8 cellular contexts compared by ENCODE assay signal in genomic region chrX:101287402-101287801, GRCh38. TPM values are rescaled to one million over a fixed set of nuclear protein-coding genes. Genes with fewer than 3 reads are reported as not detected.
DNase-seq lines count a peak whose midpoint lies in the region; FAIRE-seq and TF ChIP-seq lines count a peak whose summit lies in the region.

No MANE protein-coding gene starts in this region.

- CTCF ChIA-PET in A673 (lab: Charles Lee) = no interaction called here
- CTCF ChIA-PET in OCI-LY7 (lab: Charles Lee; ENCODE audit: unreplicated experiment) = no interaction called here
- CTCF ChIA-PET in activated naive CD4-positive, alpha-beta T cell treated with anti-CD3 and anti-CD28 coated beads, Interleukin-2, amount 10 ng/mL, durations not matched to agents 7 days and 5 days (lab: Charles Lee) = interaction anchor here (0.9 kb wide), 1 partner anchor 29 kb away, joined by 3 read pairs; no protein-coding TSS in a partner anchor

- H3K4me3 ChIP-seq in A673 (ENCODE audit: low read depth, low read length, poor library complexity, severe bottlenecking) = no peak overlapping the region
- no peak overlapping the region for H3K4me3 ChIP-seq in OCI-LY7 (ENCODE audit: low read depth, low read length, poor library complexity, severe bottlenecking)
- no peak overlapping the region for H3K4me3 ChIP-seq in neural progenitor cell

- H2AFZ ChIP-seq in OCI-LY7 (ENCODE audit: low read length) = no peak overlapping the region; the same call in 1 of the 2 replicates
- no peak overlapping the region for H2AFZ ChIP-seq in neural progenitor cell (replicated peaks)

- H3K27ac ChIP-seq in A673 (ENCODE audit: low read depth, low read length, poor library complexity, severe bottlenecking) (no peak overlapping the region), OCI-LY7 (ENCODE audit: low read depth, low read length, poor library complexity, severe bottlenecking) (no peak overlapping the region), neural progenitor cell (no peak overlapping the region)

- POLR2A ChIA-PET in A673 (lab: Charles Lee; ENCODE audit: low non-redundant PET) = no interaction called here
- POLR2A ChIA-PET in OCI-LY7 (lab: Charles Lee) = interaction anchor here (0.7 kb wide), 1 partner anchor 45 kb away, joined by 3 read pairs; no protein-coding TSS in a partner anchor

- H4K20me1 ChIP-seq in OCI-LY7 (ENCODE audit: insufficient read depth, low read length) (no peaks in the 10 kb centered on the region), neural progenitor cell (ENCODE audit: low read depth) (no peaks in the 10 kb centered on the region)

- BruUV-seq in A673 (replicated peaks; lab: Mats Ljungman, UMichigan) (no TSS peak), OCI-LY7 (replicated peaks; lab: Mats Ljungman, UMichigan) (no TSS peak)

- H3F3A ChIP-seq in neural progenitor cell (ENCODE audit: low read depth) = no peaks in the 10 kb centered on the region

- intact Hi-C loops in A673 (cut with micrococcal nuclease; ENCODE audit: unreplicated experiment) (loop anchor here (5.0 kb wide), 2 partner anchors 390 to 615 kb away; no protein-coding TSS in a partner anchor), OCI-LY7 (cut with micrococcal nuclease; ENCODE audit: unreplicated experiment) (loop anchor here (10.0 kb wide), 1 partner anchor 393 kb away; no protein-coding TSS in a partner anchor)

- no peaks in the 10 kb centered on the region for H3K4me1 Mint-ChIP-seq in neural progenitor cell
- no peaks in the 10 kb centered on the region for H3K4me1 Mint-ChIP-seq in activated naive CD4-positive, alpha-beta T cell treated with anti-CD3 and anti-CD28 coated beads, Interleukin-2, amount 10 ng/mL, durations not matched to agents 7 days and 5 days

- no peak overlapping the region for H3K9ac ChIP-seq in neural progenitor cell

- H3K9me3 Mint-ChIP-seq in neural progenitor cell = peaks cover 5% of the 10 kb centered on the region
- no peaks in the 10 kb centered on the region for H3K9me3 Mint-ChIP-seq in activated naive CD4-positive, alpha-beta T cell treated with anti-CD3 and anti-CD28 coated beads, Interleukin-2, amount 10 ng/mL, durations not matched to agents 7 days and 5 days

- H3K4me2 ChIP-seq in OCI-LY7 (ENCODE audit: low read length) = no peak overlapping the region
- H3K4me2 ChIP-seq in neural progenitor cell = no peak overlapping the region

- H3K27me3 Mint-ChIP-seq in neural progenitor cell (ENCODE audit: insufficient read depth, low read depth) = no peaks in the 10 kb centered on the region
- peaks cover 9% of the 10 kb centered on the region for H3K27me3 Mint-ChIP-seq in activated naive CD4-positive, alpha-beta T cell treated with anti-CD3 and anti-CD28 coated beads, Interleukin-2, amount 10 ng/mL, durations not matched to agents 7 days and 5 days

- H3K36me3 Mint-ChIP-seq in neural progenitor cell = peaks cover 1% of the 10 kb centered on the region
- no peaks in the 10 kb centered on the region for H3K36me3 Mint-ChIP-seq in activated naive CD4-positive, alpha-beta T cell treated with anti-CD3 and anti-CD28 coated beads, Interleukin-2, amount 10 ng/mL, durations not matched to agents 7 days and 5 days

- no peak overlapping the region for H3K4me3 Mint-ChIP-seq in neural progenitor cell
- H3K4me3 Mint-ChIP-seq in activated naive CD4-positive, alpha-beta T cell treated with anti-CD3 and anti-CD28 coated beads, Interleukin-2, amount 10 ng/mL, durations not matched to agents 7 days and 5 days = no peak overlapping the region

- no peaks in the 10 kb centered on the region for H3K9me3 ChIP-seq in A673 (ENCODE audit: low read depth, low read length, poor library complexity, severe bottlenecking)
- no peaks in the 10 kb centered on the region for H3K9me3 ChIP-seq in OCI-LY7 (ENCODE audit: low read length)
- H3K9me3 ChIP-seq in neural progenitor cell (ENCODE audit: low read depth) = no peaks in the 10 kb centered on the region

- H3K36me3 ChIP-seq in A673 (ENCODE audit: insufficient read depth, low read length, poor library complexity, severe bottlenecking) (no peaks in the 10 kb centered on the region), OCI-LY7 (ENCODE audit: insufficient read depth, low read length) (no peaks in the 10 kb centered on the region), neural progenitor cell (no peaks in the 10 kb centered on the region)

- DNase-seq in A673 (ENCODE audit: low spot score) (peak; percentile 58), GM04503 (ENCODE audit: low read depth) (peak; percentile 11), HS-5 (ENCODE audit: low read depth) (peak; percentile 31), OCI-LY7 (ENCODE audit: low spot score) (peak; percentile 47), neural progenitor cell (ENCODE audit: low spot score) (peak; percentile 46)
- no peak for DNase-seq in NK-92 treated with Interleukin-12 subunit alpha and Interleukin-12 subunit beta, amount 100 ng/mL, for 24 hours (lab: John Stamatoyannopoulos, UW)
- DNase-seq in activated naive CD4-positive, alpha-beta T cell treated with anti-CD3 and anti-CD28 coated beads, Interleukin-2, amount 10 ng/mL, durations not matched to agents 7 days and 5 days = no peak

- no peaks in the 10 kb centered on the region for H3K79me2 ChIP-seq in OCI-LY7 (ENCODE audit: insufficient read depth, low read depth, low read length)
- no peaks in the 10 kb centered on the region for H3K79me2 ChIP-seq in neural progenitor cell (ENCODE audit: low read depth)

- H3K27me3 ChIP-seq in A673 (replicated peaks; ENCODE audit: insufficient read depth, low read depth, low read length, poor library complexity) (no peaks in the 10 kb centered on the region), neural progenitor cell (no peaks in the 10 kb centered on the region)

- TF ChIP-seq CTCF in A673 (conservative IDR thresholded peaks at IDR 0.05; ENCODE audit: low read depth, low read length) = peak; percentile 68
- peak; percentile 74 for TF ChIP-seq CTCF in OCI-LY7 (conservative IDR thresholded peaks at IDR 0.05; ENCODE audit: low read length)
- TF ChIP-seq CTCF in neural progenitor cell (IDR thresholded peaks at IDR 0.05) = peak; percentile 64

- no peak overlapping the region for H3K27ac Mint-ChIP-seq in neural progenitor cell
- H3K27ac Mint-ChIP-seq in activated naive CD4-positive, alpha-beta T cell treated with anti-CD3 and anti-CD28 coated beads, Interleukin-2, amount 10 ng/mL, durations not matched to agents 7 days and 5 days = no peak overlapping the region

- FAIRE-seq in endometrium (lab: Jason Lieb, UNC) = peak; percentile 31

- H3K9me2 ChIP-seq in OCI-LY7 (ENCODE audit: insufficient read depth, low read length) = no peaks in the 10 kb centered on the region

- no peaks in the 10 kb centered on the region for H3K4me1 ChIP-seq in A673 (ENCODE audit: insufficient read depth, low read length, poor library complexity, severe bottlenecking)
- no peaks in the 10 kb centered on the region for H3K4me1 ChIP-seq in OCI-LY7 (ENCODE audit: insufficient read depth, low read length, poor library complexity, severe bottlenecking)
- no peaks in the 10 kb centered on the region for H3K4me1 ChIP-seq in neural progenitor cell

RNA-seq across cellular contexts. Expression of gene TAF7L, which starts 3.7 kb away (rescaled TPM):
- total RNA-seq in A673 (2021) (0.70 and 0.88 TPM in 2 replicates), OCI-LY7 (2022) (not detected in 2 replicates), neural progenitor cell (ENCODE audit: low replicate concordance) (not detected in 2 replicates)
- not detected in 2 replicates for total RNA-seq in OCI-LY7 (2014; rRNA removed; shearing (Covaris generic))

Comparison
In these comparisons a context has a peak if more than half of its experiments do, and no peak if none do; other contexts are left out.
1. DNase-seq: peak in A673 (single experiment), GM04503 (single experiment), HS-5 (single experiment), OCI-LY7 (single experiment) and neural progenitor cell (single experiment); none in NK-92 treated with Interleukin-12 subunit alpha and Interleukin-12 subunit beta, amount 100 ng/mL, for 24 hours (single experiment) and activated naive CD4-positive, alpha-beta T cell treated with anti-CD3 and anti-CD28 coated beads, Interleukin-2, amount 10 ng/mL, durations not matched to agents 7 days and 5 days (single experiment).
2. Peak in every context shown above with its lines, with median percentiles within 50 percentile points of each other: CTCF ChIP-seq.